ENCODE assay signal across 24 cellular contexts in genomic region chr16:78538284-78538683, GRCh38.
DNase-seq lines count a peak whose midpoint lies in the region; ATAC-seq and TF ChIP-seq lines count a peak whose summit lies in the region.
"Had no signal": no experiment of that assay in that cellular context is flagged by ENCODE, and none has a peak within 500 bp of the region (broad histone marks: within the 10 kb centered on the region; RNA-seq: fewer than 3 reads in every experiment).

No MANE protein-coding gene starts in this region.

- DNase-seq in NOMO-1 treated with DMSO at 0.1 percent for 48 hours (lab: John Stamatoyannopoulos, UW; ENCODE audit: unreplicated experiment) = peak; percentile 28
- DNase-seq in NOMO-1 treated with dmso at 0.1 percent for 144 hours (lab: John Stamatoyannopoulos, UW; ENCODE audit: unreplicated experiment) = no peak
- no peak for DNase-seq in mesothelial cell of epicardium (ENCODE audit: low spot score in 2 of 2, unreplicated experiment in 2 of 2)
- no peak for DNase-seq in omental fat pad (ENCODE audit: low spot score)
- no peak for DNase-seq in activated CD4-positive, alpha-beta memory T cell treated with anti-CD3 and anti-CD28 coated beads, Interleukin-2, amount 10 ng/mL, durations not matched to agents 7 days and 5 days
- no peak for DNase-seq in AG20443 (ENCODE audit: low spot score)
- DNase-seq: BE2C; C1 segment of cervical spinal cord; CD4-positive, alpha-beta memory T cell; CD4-positive, CD25-positive, alpha-beta regulatory T cell; CD8-positive, alpha-beta memory T cell; COR-L47; DMS 273 treated with DMSO at 0.1 percent for 48 hours; DMS153; DMS53; DMS79; DND-41; EL; GDM1 had no signal

- POLR2A ChIA-PET in activated CD4-positive, alpha-beta memory T cell treated with anti-CD3 and anti-CD28 coated beads, Interleukin-2, amount 10 ng/mL, durations not matched to agents 7 days and 5 days (lab: Charles Lee) = no interaction called here

- H3K9me3 Mint-ChIP-seq in mesothelial cell of epicardium = no peaks in the 10 kb centered on the region
- no peaks in the 10 kb centered on the region for H3K9me3 Mint-ChIP-seq in activated CD4-positive, alpha-beta memory T cell treated with anti-CD3 and anti-CD28 coated beads, Interleukin-2, amount 10 ng/mL, durations not matched to agents 7 days and 5 days

- H3K4me3 Mint-ChIP-seq in mesothelial cell of epicardium = no peak overlapping the region
- no peak overlapping the region for H3K4me3 Mint-ChIP-seq in activated CD4-positive, alpha-beta memory T cell treated with anti-CD3 and anti-CD28 coated beads, Interleukin-2, amount 10 ng/mL, durations not matched to agents 7 days and 5 days
- H3K4me3 Mint-ChIP-seq: CD14-positive monocyte; CD4-positive, alpha-beta memory T cell; CD4-positive, CD25-positive, alpha-beta regulatory T cell; CD8-positive, alpha-beta memory T cell had no signal

- H3K4me1 Mint-ChIP-seq in mesothelial cell of epicardium = peaks cover 13% of the 10 kb centered on the region
- H3K4me1 Mint-ChIP-seq in activated CD4-positive, alpha-beta memory T cell treated with anti-CD3 and anti-CD28 coated beads, Interleukin-2, amount 10 ng/mL, durations not matched to agents 7 days and 5 days = no peaks in the 10 kb centered on the region
- H3K4me1 Mint-ChIP-seq: CD4-positive, alpha-beta memory T cell; CD4-positive, CD25-positive, alpha-beta regulatory T cell; CD8-positive, alpha-beta memory T cell had no signal

- H3K27ac Mint-ChIP-seq in mesothelial cell of epicardium = peak overlapping the region; percentile 7
- no peak overlapping the region for H3K27ac Mint-ChIP-seq in activated CD4-positive, alpha-beta memory T cell treated with anti-CD3 and anti-CD28 coated beads, Interleukin-2, amount 10 ng/mL, durations not matched to agents 7 days and 5 days
- H3K27ac Mint-ChIP-seq: CD14-positive monocyte; CD4-positive, alpha-beta memory T cell; CD4-positive, CD25-positive, alpha-beta regulatory T cell; CD8-positive, alpha-beta memory T cell had no signal

- CTCF ChIA-PET in activated CD4-positive, alpha-beta memory T cell treated with anti-CD3 and anti-CD28 coated beads, Interleukin-2, amount 10 ng/mL, durations not matched to agents 7 days and 5 days (lab: Charles Lee) = no interaction called here

- no peaks in the 10 kb centered on the region for H3K36me3 Mint-ChIP-seq in mesothelial cell of epicardium
- H3K36me3 Mint-ChIP-seq in activated CD4-positive, alpha-beta memory T cell treated with anti-CD3 and anti-CD28 coated beads, Interleukin-2, amount 10 ng/mL, durations not matched to agents 7 days and 5 days (ENCODE audit: low read depth) = no peaks in the 10 kb centered on the region
- H3K36me3 Mint-ChIP-seq: CD14-positive monocyte had no signal

- no peak for TF ChIP-seq CTCF in mesothelial cell of epicardium (IDR thresholded peaks at IDR 0.05; ENCODE audit: unreplicated experiment)
- TF ChIP-seq CTCF in omental fat pad (IDR thresholded peaks at IDR 0.05) = no peak

- peak; percentile 26 for ATAC-seq in esophagus mucosa
- ATAC-seq in omental fat pad (ENCODE audit: low FRiP score) = peak; percentile 66
- ATAC-seq in GM18870 (IDR thresholded peaks at IDR 0.05; ENCODE audit: unreplicated experiment) = no peak
- ATAC-seq: A549, GM12878 had no signal

- peaks cover 10% of the 10 kb centered on the region for H3K27me3 Mint-ChIP-seq in mesothelial cell of epicardium (ENCODE audit: low read depth)
- no peaks in the 10 kb centered on the region for H3K27me3 Mint-ChIP-seq in activated CD4-positive, alpha-beta memory T cell treated with anti-CD3 and anti-CD28 coated beads, Interleukin-2, amount 10 ng/mL, durations not matched to agents 7 days and 5 days
- H3K27me3 Mint-ChIP-seq: CD4-positive, alpha-beta memory T cell; CD4-positive, CD25-positive, alpha-beta regulatory T cell; CD8-positive, alpha-beta memory T cell had no signal
